8 cellular contexts compared by ENCODE assay signal in genomic region chr2:188267776-188268175, GRCh38.
"Had no signal": no experiment of that assay in that cellular context is flagged by ENCODE, and none has a peak within 500 bp of the region (broad histone marks: within the 10 kb centered on the region; RNA-seq: fewer than 3 reads in every experiment).

No MANE protein-coding gene starts in this region.

- H3K4me3 ChIP-seq: GM23338 had no signal

- H3K27ac ChIP-seq: KMS-11 had no signal

- DNase-seq: H9, HCEC 1CT, KBM-7 had no signal

- FAIRE-seq: H1, H54, HTR-8/SVneo had no signal

- H2AFZ ChIP-seq: GM23338 had no signal

- ATAC-seq: GM23338 had no signal

- H3K9ac ChIP-seq: KMS-11 had no signal

- H3K4me2 ChIP-seq: GM23338, KMS-11 had no signal
